8 cellular contexts compared by ENCODE assay signal in the genomic region with DNA sequence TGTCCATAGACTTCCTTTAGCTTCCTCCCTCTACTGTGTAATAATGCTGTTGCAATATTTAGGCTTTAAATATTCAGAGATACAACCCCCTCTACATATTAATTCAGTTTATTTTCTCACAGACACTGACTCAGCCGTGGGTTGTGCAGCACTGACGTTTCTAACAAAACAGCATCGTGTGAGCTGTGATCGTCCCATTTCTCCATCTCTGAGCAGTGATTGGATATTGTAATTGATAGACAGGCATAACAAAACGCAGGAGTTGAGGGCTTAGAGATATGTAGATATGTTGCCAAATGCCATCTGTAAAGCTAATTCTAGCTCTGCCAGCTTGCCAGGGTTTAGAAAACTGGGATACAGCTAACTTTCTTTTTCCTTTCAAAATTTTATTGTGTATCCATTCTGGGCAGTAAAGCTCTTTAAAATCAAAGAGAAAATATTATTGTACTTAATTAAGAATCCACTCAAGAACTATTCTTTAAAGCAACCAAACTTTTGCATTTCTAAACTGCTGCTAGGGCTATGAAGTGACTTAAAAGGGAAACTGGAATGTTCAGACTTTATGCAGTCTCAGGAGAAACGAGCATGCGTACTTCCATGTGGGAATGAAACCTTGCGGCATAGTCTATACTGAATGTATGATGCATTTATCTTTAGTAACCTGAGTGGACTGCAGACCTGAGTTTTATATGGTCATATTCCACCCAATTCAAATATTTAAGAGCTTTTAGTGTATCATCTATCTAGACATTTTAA. TPM values are rescaled to one million over a fixed set of nuclear protein-coding genes. Genes with fewer than 3 reads are reported as not detected.
DNase-seq lines count a peak whose midpoint lies in the region; ATAC-seq and TF ChIP-seq lines count a peak whose summit lies in the region.

No MANE protein-coding gene starts in this region.

- DNase-seq in activated CD4-positive, alpha-beta T cell treated with anti-CD3 and anti-CD28 coated beads for 36 hours: peak; percentile 25
- DNase-seq in activated CD4-positive, alpha-beta T cell treated with anti-CD3 and anti-CD28 coated beads, Interleukin-2, amount 50 U/mL, for 48 hours: no peak
- peak; percentile 3 for DNase-seq in T1000 (lab: John Stamatoyannopoulos, UW)
- DNase-seq in foreskin keratinocyte: peak; percentile 74 to 81
- peak in 8 of 10 donors; percentile 21 to 89 (median 48) for DNase-seq in posterior cingulate gyrus
- no peak for DNase-seq in activated T-cell treated with anti-CD3 and anti-CD28 coated beads for 4 hours
- DNase-seq in stimulated activated CD8-positive, alpha-beta memory T cell treated with anti-CD3 and anti-CD28 coated beads, Interleukin-4, amount 100 ng/mL, for 48 hours: no peak
- DNase-seq in NCI-H345 treated with DMSO at 0.1 percent for 48 hours (lab: John Stamatoyannopoulos, UW; ENCODE audit: unreplicated experiment): no peak

- no peak overlapping the region for H3K27ac Mint-ChIP-seq in activated CD4-positive, alpha-beta T cell treated with anti-CD3 and anti-CD28 coated beads for 36 hours

- peaks cover 25% of the 10 kb centered on the region for H3K4me1 Mint-ChIP-seq in activated CD4-positive, alpha-beta T cell treated with anti-CD3 and anti-CD28 coated beads for 36 hours

- peak; percentile 70 for ATAC-seq in activated CD4-positive, alpha-beta T cell treated with anti-CD3 and anti-CD28 coated beads for 36 hours
- ATAC-seq in foreskin keratinocyte: peak; percentile 100

- peak overlapping the region; percentile 42 for H3K27ac ChIP-seq in foreskin keratinocyte

- H3K4me3 Mint-ChIP-seq in activated CD4-positive, alpha-beta T cell treated with anti-CD3 and anti-CD28 coated beads for 36 hours: no peak overlapping the region

- no peaks in the 10 kb centered on the region for H3K9me3 Mint-ChIP-seq in activated CD4-positive, alpha-beta T cell treated with anti-CD3 and anti-CD28 coated beads for 36 hours (ENCODE audit: low read depth)

- no peaks in the 10 kb centered on the region for H3K27me3 ChIP-seq in foreskin keratinocyte

- no peaks in the 10 kb centered on the region for H3K27me3 Mint-ChIP-seq in activated CD4-positive, alpha-beta T cell treated with anti-CD3 and anti-CD28 coated beads for 36 hours

- H3K36me3 Mint-ChIP-seq in activated CD4-positive, alpha-beta T cell treated with anti-CD3 and anti-CD28 coated beads for 36 hours (ENCODE audit: low read depth): peaks cover 7% of the 10 kb centered on the region

- CTCF ChIA-PET in activated CD4-positive, alpha-beta T cell treated with anti-CD3 and anti-CD28 coated beads for 36 hours (lab: Charles Lee): no interaction called here

- H3K4me1 ChIP-seq in foreskin keratinocyte: peaks cover 11% of the 10 kb centered on the region

- POLR2A ChIA-PET in activated CD4-positive, alpha-beta T cell treated with anti-CD3 and anti-CD28 coated beads for 36 hours (lab: Charles Lee): no interaction called here

- intact Hi-C loops in activated CD4-positive, alpha-beta T cell treated with anti-CD3 and anti-CD28 coated beads for 36 hours (cut with DNase I, micrococcal nuclease): no loop called here
- intact Hi-C loops in posterior cingulate gyrus (cut with DNase I): no loop called here

- no peak for TF ChIP-seq CTCF in foreskin keratinocyte (conservative IDR thresholded peaks at IDR 0.05)

RNA-seq across cellular contexts. Expression of a gene that starts 22.7 kb away (rescaled TPM):
- 10 to 100 TPM; 20.1 to 25.4 TPM for total RNA-seq in activated CD4-positive, alpha-beta T cell treated with anti-CD3 and anti-CD28 coated beads for 36 hours
- 65.3 and 66.1 TPM in 2 replicates for total RNA-seq in foreskin keratinocyte
- 27.4 and 31.9 TPM in 2 replicates for polyA plus RNA-seq in foreskin keratinocyte

RNA-seq across cellular contexts. Expression of a gene that starts 55.5 kb away (rescaled TPM):
- total RNA-seq in activated CD4-positive, alpha-beta T cell treated with anti-CD3 and anti-CD28 coated beads for 36 hours: not detected
- total RNA-seq in foreskin keratinocyte: not detected in 2 replicates
- not detected in 2 replicates for polyA plus RNA-seq in foreskin keratinocyte

Comparison
In these comparisons a context has a peak if more than half of its experiments do, and no peak if none do; other contexts are left out.
1. DNase-seq: peak in activated CD4-positive, alpha-beta T cell treated with anti-CD3 and anti-CD28 coated beads for 36 hours (single experiment), T1000 (single experiment), foreskin keratinocyte (2 of 2) and posterior cingulate gyrus (8 of 10); none in activated CD4-positive, alpha-beta T cell treated with anti-CD3 and anti-CD28 coated beads, Interleukin-2, amount 50 U/mL, for 48 hours (0 of 2), activated T-cell treated with anti-CD3 and anti-CD28 coated beads for 4 hours (single experiment), stimulated activated CD8-positive, alpha-beta memory T cell treated with anti-CD3 and anti-CD28 coated beads, Interleukin-4, amount 100 ng/mL, for 48 hours (single experiment) and NCI-H345 treated with DMSO at 0.1 percent for 48 hours (single experiment).